Comparison of ENCODE assay signal across 8 cellular contexts in genomic region chr2:61144697-61145268, GRCh38. TPM values are rescaled to one million over a fixed set of nuclear protein-coding genes. Genes with fewer than 3 reads are reported as not detected.
DNase-seq lines count a peak whose midpoint lies in the region; ATAC-seq and TF ChIP-seq lines count a peak whose summit lies in the region.

No MANE protein-coding gene starts in this region.

- H3K4ac ChIP-seq in IMR-90 (ENCODE audit: low read depth, low read length): peak overlapping the region; percentile 99

- dilution Hi-C loops in IMR-90 (cut with HindIII; ENCODE audit: low sequenced_read_pairs, unreplicated experiment): no loop called here

- H3K9me3 ChIP-seq in IMR-90 (ENCODE audit: control insufficient read depth, insufficient read depth, low read length) (no peaks in the 10 kb centered on the region), osteoblast (ENCODE audit: low read depth, low read length) (no peaks in the 10 kb centered on the region), thoracic aorta (no peaks in the 10 kb centered on the region)

- H3K27me3 ChIP-seq in IMR-90 (ENCODE audit: control insufficient read depth, insufficient read depth, low read length) (no peaks in the 10 kb centered on the region), osteoblast (ENCODE audit: insufficient read depth, low read length) (no peaks in the 10 kb centered on the region), thoracic aorta (replicated peaks; ENCODE audit: insufficient read depth) (no peaks in the 10 kb centered on the region)

- no peaks in the 10 kb centered on the region for H3K9me1 ChIP-seq in IMR-90 (ENCODE audit: insufficient read depth, low read length)

- H4K20me1 ChIP-seq in IMR-90 (ENCODE audit: insufficient read depth, low read length): no peaks in the 10 kb centered on the region
- H4K20me1 ChIP-seq in osteoblast (ENCODE audit: insufficient read depth, low read length): no peaks in the 10 kb centered on the region

- TF ChIP-seq RAD21 in IMR-90 (IDR thresholded peaks at IDR 0.05; ENCODE audit: low read length): no peak

- peak overlapping the region; percentile 71 for H3K4me3 ChIP-seq in IMR-90 (ENCODE audit: insufficient read depth, low read depth, low read length)
- H3K4me3 ChIP-seq in osteoblast (ENCODE audit: insufficient read depth, low read length): peak overlapping the region; percentile 94
- H3K4me3 ChIP-seq in thoracic aorta: peak overlapping the region; percentile 93

- H4K8ac ChIP-seq in IMR-90 (ENCODE audit: low read depth in 2 of 2, low read length in 2 of 2): peak overlapping the region; percentile 93 to 100

- peak overlapping the region; percentile 96 for H4K5ac ChIP-seq in IMR-90 (ENCODE audit: low read depth, low read length)

- H2AFZ ChIP-seq in IMR-90 (replicated peaks; ENCODE audit: low read length, poor library complexity): peak overlapping the region; percentile 99
- peak overlapping the region; percentile 99 for H2AFZ ChIP-seq in osteoblast (ENCODE audit: low read length)

- TF ChIP-seq CTCF in IMR-90 (conservative IDR thresholded peaks at IDR 0.05; ENCODE audit: low read depth, low read length) (no peak), osteoblast (IDR thresholded peaks at IDR 0.05; ENCODE audit: extremely low read depth, low read depth, low read length) (no peak), thoracic aorta (IDR thresholded peaks at IDR 0.05) (no peak)

- peak overlapping the region; percentile 95 for H2AK9ac ChIP-seq in IMR-90 (replicated peaks; ENCODE audit: low read depth, low read length, poor library complexity)

- peak overlapping the region; percentile 89 for H3K4me2 ChIP-seq in IMR-90 (ENCODE audit: low read depth, low read length)
- peak overlapping the region; percentile 98 for H3K4me2 ChIP-seq in osteoblast (ENCODE audit: insufficient read depth, low read length)

- CTCF ChIA-PET in IMR-90 (lab: Yijun Ruan, JAX): interaction anchor here (0.5 to 0.6 kb wide), 3 partner anchors 15 to 648 kb away, joined by 3 to 7 read pairs (median 3); no protein-coding TSS in a partner anchor

- H3K79me2 ChIP-seq in osteoblast (ENCODE audit: insufficient read depth, low read length): peaks cover 8% of the 10 kb centered on the region

- peaks cover 9% of the 10 kb centered on the region for H3K36me3 ChIP-seq in IMR-90 (ENCODE audit: control insufficient read depth, insufficient read depth, low read length)
- H3K36me3 ChIP-seq in osteoblast (ENCODE audit: insufficient read depth, low read length): peaks cover 14% of the 10 kb centered on the region
- peaks cover 6% of the 10 kb centered on the region for H3K36me3 ChIP-seq in thoracic aorta

- TF ChIP-seq POLR2A in IMR-90 (IDR thresholded peaks at IDR 0.05; ENCODE audit: low read depth, low read length): 0 out of 2 replicates have a peak, but pooled peaks have one; percentile 40

- peak overlapping the region; percentile 96 for H2BK5ac ChIP-seq in IMR-90 (ENCODE audit: low read depth, low read length, poor library complexity, severe bottlenecking)

- 0% methylated on average over 19 of the region's 31 CpGs; no CpG with 5 or more reads in 1 of the 2 experiments for WGBS in IMR-90 (ENCODE audit: extremely low coverage in 2 of 2, insufficient read length in 1 of 2), 2 experiments

- no peaks in the 10 kb centered on the region for H3K4me1 ChIP-seq in IMR-90 (ENCODE audit: control insufficient read depth, insufficient read depth, low read length)
- peaks cover 9% of the 10 kb centered on the region for H3K4me1 ChIP-seq in osteoblast (ENCODE audit: insufficient read depth, low read length)
- H3K4me1 ChIP-seq in thoracic aorta (ENCODE audit: control insufficient read depth in 1 of 2, low read depth in 2 of 2): peaks cover 7 to 8% of the 10 kb centered on the region in 2 donors

- H3K27ac ChIP-seq in IMR-90 (ENCODE audit: insufficient read depth, low read length): peak overlapping the region; percentile 87
- peak overlapping the region; percentile 85 for H3K27ac ChIP-seq in osteoblast (ENCODE audit: low read depth, low read length)
- H3K27ac ChIP-seq in thoracic aorta: peak overlapping the region; percentile 76 to 79

- peak overlapping the region; percentile 93; the same call in 1 of the 2 replicates for H2AK5ac ChIP-seq in IMR-90 (ENCODE audit: low read depth, low read length)

- H3K14ac ChIP-seq in IMR-90 (replicated peaks; ENCODE audit: low read depth, low read length): peak overlapping the region; percentile 100

- ATAC-seq in GM21526 (IDR thresholded peaks at IDR 0.05; ENCODE audit: low FRiP score, unreplicated experiment): peak; percentile 82
- peak; percentile 99 for ATAC-seq in IMR-90 (ENCODE audit: low read depth)
- ATAC-seq in SK-N-SH treated with all-trans-retinoic acid at 6 μM for 48 hours: peak; percentile 97
- peak; percentile 99 for ATAC-seq in Right ventricle myocardium inferior
- peak; percentile 98 for ATAC-seq in thoracic aorta (ENCODE audit: insufficient number of reproducible peaks, low FRiP score, low read depth)

- peak overlapping the region; percentile 92 for H3K18ac ChIP-seq in IMR-90 (ENCODE audit: low read depth, low read length)

- H3K23ac ChIP-seq in IMR-90 (ENCODE audit: low read depth, low read length): peak overlapping the region; percentile 93

- peaks cover 7 to 16% of the 10 kb centered on the region in 2 experiments for H3K79me1 ChIP-seq in IMR-90 (ENCODE audit: low read depth in 1 of 2, low read length in 2 of 2)

- POLR2A ChIA-PET in IMR-90 (lab: Charles Lee; ENCODE audit: unreplicated experiment): interaction anchor here (0.6 kb wide), 1 partner anchor 393 kb away, joined by 3 read pairs; the partner anchor contains the start of gene XPO1

- no TSS peak for BruUV-seq in IMR-90 (replicated peaks; lab: Mats Ljungman, UMichigan)

- H3K56ac ChIP-seq in IMR-90 (ENCODE audit: extremely low read depth, insufficient read depth, low read length): peak overlapping the region; percentile 91

- H2BK20ac ChIP-seq in IMR-90 (ENCODE audit: low read depth, low read length): no peak overlapping the region

- H2BK15ac ChIP-seq in IMR-90 (ENCODE audit: low read depth, low read length): peak overlapping the region; percentile 45; the same call in 1 of the 3 replicates

- peak; percentile 94 for DNase-seq in D341Med (ENCODE audit: low spot score)
- DNase-seq in IMR-90: peak; percentile 97
- peak; percentile 87 for DNase-seq in activated naive CD8-positive, alpha-beta T cell treated with anti-CD3 and anti-CD28 coated beads, Interleukin-2, amount 50 U/mL, for 16 hours (ENCODE audit: low read depth, low spot score)
- peak; percentile 97 for DNase-seq in Right ventricle myocardium inferior (ENCODE audit: missing footprints)
- peak; percentile 96 for DNase-seq in osteoblast (ENCODE audit: insufficient read length, low spot score, missing footprints)
- peak; percentile 84 for DNase-seq in thoracic aorta (ENCODE audit: low spot score)

- peak overlapping the region; percentile 97 for H4K91ac ChIP-seq in IMR-90 (ENCODE audit: insufficient read depth, low read depth, low read length)

- peak overlapping the region; percentile 69 for H2BK120ac ChIP-seq in IMR-90 (ENCODE audit: low read depth, low read length)

- in situ Hi-C loops in IMR-90 (cut with MboI; ENCODE audit: low sequenced_read_pairs): no loop called here

- intact Hi-C loops in IMR-90 (cut with micrococcal nuclease) (no loop called here), Right ventricle myocardium inferior (cut with DNase I) (loop anchor here (1.0 to 10.0 kb wide), 2 partner anchors 33 to 260 kb away; partner anchors contain the start of gene REL)

- peak overlapping the region; percentile 88 for H3K9ac ChIP-seq in IMR-90 (ENCODE audit: low read depth, low read length)

TF ChIP-seq in IMR-90, 13 proteins besides CTCF, POLR2A, EP300 and RAD21:
- no peak for TF ChIP-seq NFE2L2 (IDR thresholded peaks at IDR 0.05; ENCODE audit: low read depth, low read length)
- peak; percentile 29; the same call in 1 of the 2 replicates for TF ChIP-seq BHLHE40 (IDR thresholded peaks at IDR 0.05; ENCODE audit: low read depth, low read length)
- TF ChIP-seq RFX5 (IDR thresholded peaks at IDR 0.05; ENCODE audit: low read depth, low read length): no peak

TF ChIP-seq in SK-N-SH treated with all-trans-retinoic acid at 6 μM for 48 hours, 23 proteins besides CTCF, POLR2A, EP300 and RAD21:
- TF ChIP-seq ZNF8 (CRISPR knock-in tag; IDR thresholded peaks at IDR 0.05) (no peak), PATZ1 (CRISPR knock-in tag; IDR thresholded peaks at IDR 0.05; ENCODE audit: borderline replicate concordance) (no peak), ZNF70 (CRISPR knock-in tag; IDR thresholded peaks at IDR 0.05) (no peak)
TF ChIP-seq in SK-N-SH treated with all-trans-retinoic acid at 6 μM for 48 hours: peak in this region for 0.

RNA-seq across cellular contexts. Expression of gene C2orf74, which starts 17.2 kb away (rescaled TPM):
- 8.4 and 10.3 TPM in 2 replicates for total RNA-seq in IMR-90 (2012; rRNA removed)
- polyA plus RNA-seq in IMR-90 (2012; rRNA removed): 15.8 and 21.9 TPM in 2 replicates
- polyA plus RNA-seq in IMR-90 (2012; cell fraction: cytosol; rRNA removed): 6.4 and 7.5 TPM in 2 replicates
- 1.9 and 4.9 TPM in 2 replicates for polyA plus RNA-seq in IMR-90 (2012; cell fraction: nucleus; rRNA removed; ENCODE audit: low replicate concordance)
- total RNA-seq in Right ventricle myocardium inferior: 30.1 TPM
- total RNA-seq in osteoblast: 6.2 and 9.1 TPM in 2 replicates
- total RNA-seq in thoracic aorta: 10 to 100 TPM; 12.7 to 17.2 TPM

Comparison
In these comparisons a context has a peak if more than half of its experiments do, and no peak if none do; other contexts are left out.
1. Peak in every context shown above with its lines: DNase-seq, ATAC-seq, H3K4me3 ChIP-seq and H3K27ac ChIP-seq.